In genomic region chr6:110414669-110415296, GRCh38 we compare ENCODE assay signal across 13 cellular contexts. TPM values are rescaled to one million over a fixed set of nuclear protein-coding genes. Genes with fewer than 3 reads are reported as not detected.
DNase-seq lines count a peak whose midpoint lies in the region; ATAC-seq and TF ChIP-seq lines count a peak whose summit lies in the region.
"Had no signal": no experiment of that assay in that cellular context is flagged by ENCODE, and none has a peak within 500 bp of the region (broad histone marks: within the 10 kb centered on the region; RNA-seq: fewer than 3 reads in every experiment).

No MANE protein-coding gene starts in this region.

- H4K5ac ChIP-seq in mesendoderm (ENCODE audit: low read length): no peak overlapping the region

- CTCF ChIA-PET in AG04450 (lab: Charles Lee): interaction anchor here (1.9 kb wide), 1 partner anchor 375 kb away, joined by 6 read pairs; no protein-coding TSS in a partner anchor

- H3K27ac ChIP-seq in AG04450 (ENCODE audit: low read depth, low read length) (no peak overlapping the region), angular gyrus (ENCODE audit: low read depth, low read length) (peak overlapping the region; percentile 88), right cardiac atrium (ENCODE audit: low read length) (peak overlapping the region; percentile 85), mesendoderm (ENCODE audit: low read depth, low read length) (no peak overlapping the region)
- H3K27ac ChIP-seq: brain microvascular endothelial cell had no signal

- H3K36me3 ChIP-seq in mesendoderm (ENCODE audit: control insufficient read depth, insufficient read depth, low read length): no peaks in the 10 kb centered on the region
- H3K36me3 ChIP-seq: brain microvascular endothelial cell had no signal

- no peaks in the 10 kb centered on the region for H3K79me1 ChIP-seq in mesendoderm (ENCODE audit: low read length)

- H3K4me1 Mint-ChIP-seq in activated T-helper 2 cell treated with anti-CD3 and anti-CD28 coated beads, Interferon-gamma antibody, Interleukin-2, Interleukin-4, amounts not matched to agents 10 μg/mL and 5 μg/mL and 100 μg/mL, durations not matched to agents 14 hours and 24 hours and 36 hours (ENCODE audit: low read depth): no peaks in the 10 kb centered on the region
- H3K4me1 Mint-ChIP-seq: neural crest cell had no signal

- H3K27me3 ChIP-seq in AG04450 (ENCODE audit: control insufficient read depth, insufficient read depth, low read length): peaks cover 17% of the 10 kb centered on the region
- no peaks in the 10 kb centered on the region for H3K27me3 ChIP-seq in right cardiac atrium (ENCODE audit: control insufficient read depth, insufficient read depth)
- no peaks in the 10 kb centered on the region for H3K27me3 ChIP-seq in mesendoderm (ENCODE audit: insufficient read depth, low read length, poor library complexity)
- H3K27me3 ChIP-seq: brain microvascular endothelial cell had no signal

- no peaks in the 10 kb centered on the region for H3K9me3 Mint-ChIP-seq in activated T-helper 2 cell treated with anti-CD3 and anti-CD28 coated beads, Interferon-gamma antibody, Interleukin-2, Interleukin-4, amounts not matched to agents 10 μg/mL and 5 μg/mL and 100 μg/mL, durations not matched to agents 14 hours and 24 hours and 36 hours
- H3K9me3 Mint-ChIP-seq: neural crest cell had no signal

- no peak overlapping the region for H2BK5ac ChIP-seq in mesendoderm (ENCODE audit: low read length)

- no peak overlapping the region for H3K4me2 ChIP-seq in mesendoderm (ENCODE audit: low read length)

- peaks cover 10% of the 10 kb centered on the region for H3K27me3 Mint-ChIP-seq in activated T-helper 2 cell treated with anti-CD3 and anti-CD28 coated beads, Interferon-gamma antibody, Interleukin-2, Interleukin-4, amounts not matched to agents 10 μg/mL and 5 μg/mL and 100 μg/mL, durations not matched to agents 14 hours and 24 hours and 36 hours (ENCODE audit: low read depth)

- no peaks in the 10 kb centered on the region for H3K79me2 ChIP-seq in mesendoderm (ENCODE audit: control insufficient read depth, insufficient read depth, low read length)

- no peak overlapping the region for H2AK5ac ChIP-seq in mesendoderm (ENCODE audit: low read length)

- no peak for DNase-seq in AG04450 (ENCODE audit: low read depth, low spot score)
- DNase-seq in right cardiac atrium: no peak
- peak; percentile 22 for DNase-seq in pons (ENCODE audit: low spot score)
- DNase-seq in activated T-helper 2 cell treated with anti-CD3 and anti-CD28 coated beads, Interferon-gamma antibody, Interleukin-2, Interleukin-4, amounts not matched to agents 10 μg/mL and 5 μg/mL and 100 μg/mL, durations not matched to agents 14 hours and 24 hours and 36 hours (ENCODE audit: low spot score): no peak
- DNase-seq in mesendoderm: no peak
- no peak for DNase-seq in NCI-H82 treated with DMSO at 0.1 percent for 48 hours (lab: John Stamatoyannopoulos, UW; ENCODE audit: unreplicated experiment)
- DNase-seq: activated CD8-positive, alpha-beta memory T cell treated with anti-CD3 and anti-CD28 coated beads for 24 hours; brain microvascular endothelial cell; glutamatergic neuron; NCI-H2171 had no signal

- no peaks in the 10 kb centered on the region for H3K9me3 ChIP-seq in AG04450 (ENCODE audit: control insufficient read depth, insufficient read depth, low read length)
- no peaks in the 10 kb centered on the region for H3K9me3 ChIP-seq in right cardiac atrium (ENCODE audit: control insufficient read depth, low read length)

- no peak overlapping the region for H2BK120ac ChIP-seq in mesendoderm (ENCODE audit: low read depth, low read length)

- no peak overlapping the region for H3K56ac ChIP-seq in mesendoderm (ENCODE audit: low read length)

- no peaks in the 10 kb centered on the region for H3K36me3 Mint-ChIP-seq in activated T-helper 2 cell treated with anti-CD3 and anti-CD28 coated beads, Interferon-gamma antibody, Interleukin-2, Interleukin-4, amounts not matched to agents 10 μg/mL and 5 μg/mL and 100 μg/mL, durations not matched to agents 14 hours and 24 hours and 36 hours (ENCODE audit: low read depth)

- H3K4ac ChIP-seq in mesendoderm (ENCODE audit: low read depth, low read length): no peak overlapping the region

- 51% methylated on average over 6 of the region's 6 CpGs for WGBS in right cardiac atrium
- WGBS in mesendoderm (ENCODE audit: extremely low coverage, insufficient coverage, low lambda C conversion rate): no CpG with 5 or more reads among the region's 6 CpGs

- H3K4me3 Mint-ChIP-seq in activated T-helper 2 cell treated with anti-CD3 and anti-CD28 coated beads, Interferon-gamma antibody, Interleukin-2, Interleukin-4, amounts not matched to agents 10 μg/mL and 5 μg/mL and 100 μg/mL, durations not matched to agents 14 hours and 24 hours and 36 hours (ENCODE audit: low read depth): no peak overlapping the region
- H3K4me3 Mint-ChIP-seq: neural crest cell had no signal

- no peak overlapping the region for H3K18ac ChIP-seq in mesendoderm (ENCODE audit: low read length)

- intact Hi-C loops in right cardiac atrium (cut with DNase I): no loop called here
- intact Hi-C loops in activated T-helper 2 cell treated with anti-CD3 and anti-CD28 coated beads, Interferon-gamma antibody, Interleukin-2, Interleukin-4, amounts not matched to agents 10 μg/mL and 5 μg/mL and 100 μg/mL, durations not matched to agents 14 hours and 24 hours and 36 hours (cut with micrococcal nuclease): no loop called here

- peak overlapping the region; percentile 38; the same call in 1 of the 2 replicates for H3K4me3 ChIP-seq in AG04450 (ENCODE audit: low read depth, low read length)
- H3K4me3 ChIP-seq in right cardiac atrium (ENCODE audit: low read length): peak overlapping the region; percentile 7
- no peak overlapping the region for H3K4me3 ChIP-seq in mesendoderm (ENCODE audit: low read length)

- H3K4me1 ChIP-seq in right cardiac atrium (ENCODE audit: control insufficient read depth, insufficient read depth, low read length) (peaks cover 7% of the 10 kb centered on the region), mesendoderm (ENCODE audit: control insufficient read depth, low read depth, low read length) (no peaks in the 10 kb centered on the region)

- TF ChIP-seq CTCF in AG04450 (IDR thresholded peaks at IDR 0.05; ENCODE audit: low read depth, low read length): no peak

- H3K9ac ChIP-seq in mesendoderm (ENCODE audit: low read length): no peak overlapping the region

- H3K23ac ChIP-seq in mesendoderm (ENCODE audit: low read length): no peak overlapping the region

- H4K8ac ChIP-seq in mesendoderm (ENCODE audit: low read depth, low read length): no peak overlapping the region

- no peak overlapping the region for H3K27ac Mint-ChIP-seq in activated T-helper 2 cell treated with anti-CD3 and anti-CD28 coated beads, Interferon-gamma antibody, Interleukin-2, Interleukin-4, amounts not matched to agents 10 μg/mL and 5 μg/mL and 100 μg/mL, durations not matched to agents 14 hours and 24 hours and 36 hours

- POLR2A ChIA-PET in AG04450 (lab: Yijun Ruan, JAX): no interaction called here

- peak; percentile 40 to 53 for ATAC-seq in right cardiac atrium
- no peak for ATAC-seq in HG03521 (IDR thresholded peaks at IDR 0.05; ENCODE audit: unreplicated experiment)

- H2BK15ac ChIP-seq in mesendoderm (replicated peaks; ENCODE audit: low read depth): no peak overlapping the region

RNA-seq across cellular contexts. Expression of gene DDO, which starts 0.6 kb away (rescaled TPM):
- 0.67 and 0.68 TPM in 2 replicates for polyA plus RNA-seq in AG04450 (2011; rRNA removed)
- 0.39 and 0.55 TPM in 2 replicates for polyA minus RNA-seq in AG04450 (2011; rRNA and poly(A)+ RNA removed)
- total RNA-seq in right cardiac atrium: 10 to 100 TPM in 3 of 4 donors, 1 to 10 TPM in 1; 9.2 to 19.7 (median 18.5) TPM
- 10.7 TPM for polyA plus RNA-seq in right cardiac atrium
- not detected in 2 replicates for total RNA-seq in activated T-helper 2 cell treated with anti-CD3 and anti-CD28 coated beads, Interferon-gamma antibody, Interleukin-2, Interleukin-4, amounts not matched to agents 10 μg/mL and 5 μg/mL and 100 μg/mL, durations not matched to agents 14 hours and 24 hours and 36 hours
- not detected for polyA plus RNA-seq in mesendoderm (2013, experiment 1 of 2)
- polyA plus RNA-seq in mesendoderm (2013, experiment 2 of 2): not detected
- total RNA-seq: neural crest cell had no signal

RNA-seq across cellular contexts. Expression of gene METTL24, which starts 56.6 kb away (rescaled TPM):
- polyA plus RNA-seq in AG04450 (2011; rRNA removed) (not detected in 2 replicates), right cardiac atrium (0.77 TPM)
- polyA minus RNA-seq in AG04450 (2011; rRNA and poly(A)+ RNA removed): not detected in 2 replicates
- 1 to 10 TPM; 3.5 to 4.2 (median 3.8) TPM for total RNA-seq in right cardiac atrium
- not detected in 2 replicates for total RNA-seq in activated T-helper 2 cell treated with anti-CD3 and anti-CD28 coated beads, Interferon-gamma antibody, Interleukin-2, Interleukin-4, amounts not matched to agents 10 μg/mL and 5 μg/mL and 100 μg/mL, durations not matched to agents 14 hours and 24 hours and 36 hours
- 0.11 TPM for polyA plus RNA-seq in mesendoderm (2013, experiment 1 of 2)
- polyA plus RNA-seq in mesendoderm (2013, experiment 2 of 2): 0.04 TPM

Comparison
In these comparisons a context has a peak if more than half of its experiments do, and no peak if none do; other contexts are left out.
1. H3K27ac ChIP-seq: peak in angular gyrus (single experiment) and right cardiac atrium (single experiment); none in AG04450 (single experiment) and mesendoderm (single experiment).
2. RNA of gene DDO, which starts 0.6 kb away (total RNA-seq): 9.2 to 19.7 TPM in right cardiac atrium; not detected in activated T-helper 2 cell treated with anti-CD3 and anti-CD28 coated beads, Interferon-gamma antibody, Interleukin-2, Interleukin-4, amounts not matched to agents 10 μg/mL and 5 μg/mL and 100 μg/mL, durations not matched to agents 14 hours and 24 hours and 36 hours; every median in the first group is over 10 times any median in the second.